In the genomic region with DNA sequence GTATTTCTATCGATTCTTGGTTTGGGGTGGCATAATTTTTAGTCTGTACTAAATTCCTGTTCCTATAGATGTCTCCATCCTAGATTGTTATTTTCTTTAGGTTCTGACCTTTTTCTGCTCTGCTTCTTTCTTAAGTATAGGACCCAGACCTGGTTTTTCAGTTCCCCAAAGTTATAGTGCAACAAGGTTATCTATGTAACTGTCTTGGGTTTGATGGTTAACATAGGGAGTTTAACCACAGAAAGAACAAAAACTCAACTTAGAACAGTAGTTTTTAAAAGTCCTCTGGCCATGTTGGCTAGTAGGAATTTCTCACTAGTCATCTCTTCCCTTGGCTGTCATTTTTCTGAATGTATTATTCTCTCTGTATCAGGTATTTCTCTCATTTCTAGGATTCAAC, we compare ENCODE assay signal across 11 cellular contexts. TPM values are rescaled to one million over a fixed set of nuclear protein-coding genes. Genes with fewer than 3 reads are reported as not detected.
A peak's percentile ranks its signal among the peaks of the same experiment; 100 is the strongest.
DNase-seq lines count a peak whose midpoint lies in the region; ATAC-seq lines count a peak whose summit lies in the region.
"Had no signal": no experiment of that assay in that cellular context is flagged by ENCODE, and none has a peak within 500 bp of the region (broad histone marks: within the 10 kb centered on the region; RNA-seq: fewer than 3 reads in every experiment).

No MANE protein-coding gene starts in this region.

- H3K27ac ChIP-seq in substantia nigra (ENCODE audit: low read depth, low read length, poor library complexity, severe bottlenecking) = no peak overlapping the region

- intact Hi-C loops in posterior vena cava (cut with DNase I) = no loop called here

- ATAC-seq in GM18508 (IDR thresholded peaks at IDR 0.05; ENCODE audit: insufficient read depth, unreplicated experiment) (peak; percentile 93), GM21360 (IDR thresholded peaks at IDR 0.05; ENCODE audit: unreplicated experiment) (peak; percentile 90), HG02884 (IDR thresholded peaks at IDR 0.05; ENCODE audit: unreplicated experiment) (peak; percentile 89), HG03469 (IDR thresholded peaks at IDR 0.05; ENCODE audit: unreplicated experiment) (peak; percentile 90), HG03457 (IDR thresholded peaks at IDR 0.05; ENCODE audit: unreplicated experiment) (no peak)

- DNase-seq in posterior vena cava (ENCODE audit: low spot score) (no peak), substantia nigra (lab: John Stamatoyannopoulos, UW) (no peak), NCI-H2107 (lab: John Stamatoyannopoulos, UW) (no peak)
- DNase-seq: activated CD4-positive, alpha-beta T cell treated with anti-CD3 and anti-CD28 coated beads for 4 hours; activated effector memory CD4-positive, alpha-beta T cell treated with Interleukin-2 at 50 U/mL for 16 hours; stimulated activated CD4-positive, alpha-beta T cell treated with anti-CD3 and anti-CD28 coated beads, Interleukin-1b, Interleukin-23, amount 100 ng/mL, for 48 hours had no signal

RNA-seq across cellular contexts. Expression of a gene that starts 38.8 kb away (rescaled TPM):
- 1 to 10 TPM in 1 of 2 donors, under 1 TPM in 1; 0.95 to 2.7 TPM for total RNA-seq in posterior vena cava
